In the genomic region with DNA sequence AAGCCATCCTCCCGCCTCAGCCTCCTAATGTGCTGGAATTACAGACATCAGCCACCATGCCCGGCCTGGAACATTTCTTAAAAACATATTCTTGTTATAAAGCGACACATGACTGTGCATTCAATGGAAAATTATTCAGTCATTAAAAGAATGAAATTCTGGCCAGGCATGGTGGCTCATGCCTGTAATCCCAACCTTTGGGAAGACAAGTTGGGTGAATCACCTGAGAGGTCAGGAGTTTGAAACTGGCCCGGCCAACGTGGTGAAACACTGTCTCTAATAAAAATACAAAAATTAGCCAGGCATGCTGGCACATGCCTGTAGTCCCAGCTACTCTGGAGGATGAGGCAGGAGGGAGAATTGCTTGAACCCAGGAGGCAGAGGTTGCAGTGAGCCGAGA, we compare ENCODE assay signal across 16 cellular contexts. TPM values are rescaled to one million over a fixed set of nuclear protein-coding genes. Genes with fewer than 3 reads are reported as not detected.
DNase-seq lines count a peak whose midpoint lies in the region; ATAC-seq and TF ChIP-seq lines count a peak whose summit lies in the region.
"Had no signal": no experiment of that assay in that cellular context is flagged by ENCODE, and none has a peak within 500 bp of the region (broad histone marks: within the 10 kb centered on the region; RNA-seq: fewer than 3 reads in every experiment).

No MANE protein-coding gene starts in this region.

- H3K36me3 ChIP-seq in breast epithelium: no peaks in the 10 kb centered on the region

- CTCF ChIA-PET in MCF 10A (lab: Yijun Ruan, JAX): interaction anchor here (0.6 to 0.9 kb wide), 2 partner anchors 14 to 284 kb away, joined by 3 to 4 read pairs; no protein-coding TSS in a partner anchor

- no peak for TF ChIP-seq POLR2A in breast epithelium (IDR thresholded peaks at IDR 0.05)

- intact Hi-C loops in MCF 10A (cut with micrococcal nuclease) (loop anchor here (5.0 kb wide), 1 partner anchor 57 kb away; no protein-coding TSS in a partner anchor), breast epithelium (cut with DNase I; ENCODE audit: low total_unique reads) (no loop called here)

- H3K27me3 ChIP-seq in breast epithelium (peaks cover 0 to 3% of the 10 kb centered on the region in 2 donors), foreskin keratinocyte (no peaks in the 10 kb centered on the region)

- DNase-seq in MCF 10A (ENCODE audit: unreplicated experiment) (peak; percentile 60), breast epithelium (ENCODE audit: low spot score in 2 of 2) (no peak), epithelial cell of esophagus (ENCODE audit: low read depth) (peak; percentile 81), foreskin keratinocyte (peak in 1 of 2 donors; percentile 79), T-helper 17 cell (no peak)
- DNase-seq in stimulated activated effector memory CD8-positive, alpha-beta T cell treated with anti-CD3 and anti-CD28 coated beads, Interleukin-12 subunit alpha, Interleukin-12 subunit beta, amount 100 ng/mL, for 72 hours (ENCODE audit: low spot score in 2 of 2): no peak
- no peak for DNase-seq in activated naive CD4-positive, alpha-beta T cell treated with anti-CD3 and anti-CD28 coated beads, Interleukin-2, amount 50 U/mL, for 72 hours (ENCODE audit: low spot score in 2 of 2)
- no peak for DNase-seq in central memory CD4-positive, alpha-beta T cell
- DNase-seq: Caco-2; CD8-positive, alpha-beta T cell; DMS53; GF-D8; HCEC 1CT had no signal

- H3K4me1 Mint-ChIP-seq in MCF 10A (ENCODE audit: insufficient read depth, unreplicated experiment) (peaks cover 11% of the 10 kb centered on the region), T-helper 17 cell (peaks cover 11% of the 10 kb centered on the region)
- H3K4me1 Mint-ChIP-seq in stimulated activated effector memory CD8-positive, alpha-beta T cell treated with anti-CD3 and anti-CD28 coated beads, Interleukin-12 subunit alpha, Interleukin-12 subunit beta, amount 100 ng/mL, for 72 hours: peaks cover 15% of the 10 kb centered on the region
- H3K4me1 Mint-ChIP-seq: CD14-positive monocyte had no signal

- H3K4me3 ChIP-seq in breast epithelium (no peak overlapping the region), epithelial cell of esophagus (ENCODE audit: low read length) (no peak overlapping the region)

- H3K27me3 Mint-ChIP-seq in MCF 10A (ENCODE audit: insufficient read depth, unreplicated experiment) (no peaks in the 10 kb centered on the region), T-helper 17 cell (peaks cover 6% of the 10 kb centered on the region)

- H3K36me3 Mint-ChIP-seq in MCF 10A (ENCODE audit: insufficient read depth, unreplicated experiment): no peaks in the 10 kb centered on the region
- no peaks in the 10 kb centered on the region for H3K36me3 Mint-ChIP-seq in stimulated activated effector memory CD8-positive, alpha-beta T cell treated with anti-CD3 and anti-CD28 coated beads, Interleukin-12 subunit alpha, Interleukin-12 subunit beta, amount 100 ng/mL, for 72 hours
- peaks cover 2% of the 10 kb centered on the region for H3K36me3 Mint-ChIP-seq in T-helper 17 cell (ENCODE audit: low read depth)
- H3K36me3 Mint-ChIP-seq in activated naive CD4-positive, alpha-beta T cell treated with anti-CD3 and anti-CD28 coated beads, Interleukin-2, amount 50 U/mL, for 72 hours: no peaks in the 10 kb centered on the region
- H3K36me3 Mint-ChIP-seq: CD14-positive monocyte; CD8-positive, alpha-beta T cell had no signal

- H3K27ac Mint-ChIP-seq in MCF 10A (ENCODE audit: low read depth, unreplicated experiment): peak overlapping the region; percentile 77
- H3K27ac Mint-ChIP-seq in stimulated activated effector memory CD8-positive, alpha-beta T cell treated with anti-CD3 and anti-CD28 coated beads, Interleukin-12 subunit alpha, Interleukin-12 subunit beta, amount 100 ng/mL, for 72 hours: peak overlapping the region; percentile 26
- H3K27ac Mint-ChIP-seq in T-helper 17 cell: no peak overlapping the region
- no peak overlapping the region for H3K27ac Mint-ChIP-seq in activated naive CD4-positive, alpha-beta T cell treated with anti-CD3 and anti-CD28 coated beads, Interleukin-2, amount 50 U/mL, for 72 hours
- H3K27ac Mint-ChIP-seq: CD8-positive, alpha-beta T cell had no signal

- BruUV-seq in MCF 10A (replicated peaks; lab: Mats Ljungman, UMichigan): no TSS peak

- H3K4me1 ChIP-seq in breast epithelium (no peaks in the 10 kb centered on the region), foreskin keratinocyte (no peaks in the 10 kb centered on the region)
- H3K4me1 ChIP-seq: Caco-2 had no signal

- H3K4me3 Mint-ChIP-seq in MCF 10A (ENCODE audit: unreplicated experiment) (peak overlapping the region; percentile 8), T-helper 17 cell (no peak overlapping the region)
- H3K4me3 Mint-ChIP-seq in stimulated activated effector memory CD8-positive, alpha-beta T cell treated with anti-CD3 and anti-CD28 coated beads, Interleukin-12 subunit alpha, Interleukin-12 subunit beta, amount 100 ng/mL, for 72 hours: no peak overlapping the region
- H3K4me3 Mint-ChIP-seq: CD14-positive monocyte; CD8-positive, alpha-beta T cell had no signal

- peaks cover 7% of the 10 kb centered on the region for H3K9me3 Mint-ChIP-seq in MCF 10A (ENCODE audit: unreplicated experiment)
- no peaks in the 10 kb centered on the region for H3K9me3 Mint-ChIP-seq in stimulated activated effector memory CD8-positive, alpha-beta T cell treated with anti-CD3 and anti-CD28 coated beads, Interleukin-12 subunit alpha, Interleukin-12 subunit beta, amount 100 ng/mL, for 72 hours
- no peaks in the 10 kb centered on the region for H3K9me3 Mint-ChIP-seq in activated naive CD4-positive, alpha-beta T cell treated with anti-CD3 and anti-CD28 coated beads, Interleukin-2, amount 50 U/mL, for 72 hours
- H3K9me3 Mint-ChIP-seq: CD8-positive, alpha-beta T cell had no signal

- ATAC-seq in foreskin keratinocyte (peak; percentile 67), T-helper 17 cell (no peak)
- no peak for ATAC-seq in stimulated activated effector memory CD8-positive, alpha-beta T cell treated with anti-CD3 and anti-CD28 coated beads, Interleukin-12 subunit alpha, Interleukin-12 subunit beta, amount 100 ng/mL, for 72 hours
- ATAC-seq in activated naive CD4-positive, alpha-beta T cell treated with anti-CD3 and anti-CD28 coated beads, Interleukin-2, amount 50 U/mL, for 72 hours: no peak
- ATAC-seq: CD8-positive, alpha-beta T cell had no signal

- H3K9me3 ChIP-seq in breast epithelium (no peaks in the 10 kb centered on the region), T-helper 17 cell (ENCODE audit: control insufficient read depth, low read length, poor library complexity, severe bottlenecking) (no peaks in the 10 kb centered on the region)
- H3K9me3 ChIP-seq: Caco-2 had no signal

- TF ChIP-seq CTCF in MCF 10A (IDR thresholded peaks at IDR 0.05; ENCODE audit: unreplicated experiment) (no peak), breast epithelium (IDR thresholded peaks at IDR 0.05) (no peak), epithelial cell of esophagus (IDR thresholded peaks at IDR 0.05; ENCODE audit: insufficient read depth, low read depth, low read length, missing control alignments) (no peak), foreskin keratinocyte (conservative IDR thresholded peaks at IDR 0.05) (no peak)

- H3K27ac ChIP-seq in breast epithelium (no peak overlapping the region), foreskin keratinocyte (no peak overlapping the region)
- H3K27ac ChIP-seq: 22Rv1, HL-60 had no signal

- POLR2A ChIA-PET in MCF 10A (lab: Yijun Ruan, JAX): interaction anchor here (0.8 to 2.0 kb wide), 5 partner anchors 12 to 101 kb away, joined by 3 to 6 read pairs (median 3); a partner anchor contains a TSS

RNA-seq across cellular contexts. Expression of a gene that starts 21.6 kb away (rescaled TPM):
- total RNA-seq in MCF 10A (2022): 89.1 and 116 TPM in 2 replicates
- 10 to 100 TPM; 51.5 to 76.8 (median 59.3) TPM for total RNA-seq in breast epithelium
- 53.6 and 57.1 TPM in 2 replicates for total RNA-seq in foreskin keratinocyte
- polyA plus RNA-seq in foreskin keratinocyte: 19.3 and 22.7 TPM in 2 replicates
- 10 to 100 TPM; 14.9 to 20.5 TPM for total RNA-seq in T-helper 17 cell
- 10 to 100 TPM; 32.2 to 32.6 TPM for total RNA-seq in activated naive CD4-positive, alpha-beta T cell treated with anti-CD3 and anti-CD28 coated beads, Interleukin-2, amount 50 U/mL, for 72 hours

RNA-seq across cellular contexts. Expression of a gene that starts 40.1 kb away (rescaled TPM):
- total RNA-seq in MCF 10A (2022) (49.7 and 53.5 TPM in 2 replicates), breast epithelium (100 to 1,000 TPM in 2 of 3 donors, 10 to 100 TPM in 1; 44.8 to 502 (median 235) TPM), foreskin keratinocyte (81.4 and 83.3 TPM in 2 replicates), T-helper 17 cell (10 to 100 TPM; 14.4 to 16.3 TPM)
- 22.1 and 27.4 TPM in 2 replicates for polyA plus RNA-seq in foreskin keratinocyte
- 10 to 100 TPM; 22.7 to 33.4 TPM for total RNA-seq in activated naive CD4-positive, alpha-beta T cell treated with anti-CD3 and anti-CD28 coated beads, Interleukin-2, amount 50 U/mL, for 72 hours

RNA-seq across cellular contexts. Expression of a gene that starts 40.7 kb away (rescaled TPM):
- total RNA-seq in MCF 10A (2022) (100 and 105 TPM in 2 replicates), breast epithelium (100 to 1,000 TPM in 2 of 3 donors, 10 to 100 TPM in 1; 66.9 to 165 (median 139) TPM), foreskin keratinocyte (51.2 and 54.2 TPM in 2 replicates), T-helper 17 cell (100 to 1,000 TPM; 147 to 152 TPM)
- polyA plus RNA-seq in foreskin keratinocyte: 35.7 and 36.7 TPM in 2 replicates
- total RNA-seq in activated naive CD4-positive, alpha-beta T cell treated with anti-CD3 and anti-CD28 coated beads, Interleukin-2, amount 50 U/mL, for 72 hours: 100 to 1,000 TPM; 109 to 110 TPM

Comparison
In these comparisons a context has a peak if more than half of its experiments do, and no peak if none do; other contexts are left out.
1. DNase-seq: peak in MCF 10A (single experiment) and epithelial cell of esophagus (single experiment); none in breast epithelium (0 of 2), stimulated activated effector memory CD8-positive, alpha-beta T cell treated with anti-CD3 and anti-CD28 coated beads, Interleukin-12 subunit alpha, Interleukin-12 subunit beta, amount 100 ng/mL, for 72 hours (0 of 2), T-helper 17 cell (0 of 3), activated naive CD4-positive, alpha-beta T cell treated with anti-CD3 and anti-CD28 coated beads, Interleukin-2, amount 50 U/mL, for 72 hours (0 of 2) and central memory CD4-positive, alpha-beta T cell (single experiment).
2. H3K27ac Mint-ChIP-seq: peak in MCF 10A (single experiment) and stimulated activated effector memory CD8-positive, alpha-beta T cell treated with anti-CD3 and anti-CD28 coated beads, Interleukin-12 subunit alpha, Interleukin-12 subunit beta, amount 100 ng/mL, for 72 hours (single experiment); none in T-helper 17 cell (single experiment) and activated naive CD4-positive, alpha-beta T cell treated with anti-CD3 and anti-CD28 coated beads, Interleukin-2, amount 50 U/mL, for 72 hours (0 of 2).